In genomic region chr3:45538641-45538986, GRCh38 we compare ENCODE assay signal across 2 cellular contexts.
TF ChIP-seq lines count a peak whose summit lies in the region.

No MANE protein-coding gene starts in this region.

TF ChIP-seq in liver, 16 proteins besides CTCF, POLR2A, EP300 and RAD21 (continued from another document):
- TF ChIP-seq, protein P1, sequence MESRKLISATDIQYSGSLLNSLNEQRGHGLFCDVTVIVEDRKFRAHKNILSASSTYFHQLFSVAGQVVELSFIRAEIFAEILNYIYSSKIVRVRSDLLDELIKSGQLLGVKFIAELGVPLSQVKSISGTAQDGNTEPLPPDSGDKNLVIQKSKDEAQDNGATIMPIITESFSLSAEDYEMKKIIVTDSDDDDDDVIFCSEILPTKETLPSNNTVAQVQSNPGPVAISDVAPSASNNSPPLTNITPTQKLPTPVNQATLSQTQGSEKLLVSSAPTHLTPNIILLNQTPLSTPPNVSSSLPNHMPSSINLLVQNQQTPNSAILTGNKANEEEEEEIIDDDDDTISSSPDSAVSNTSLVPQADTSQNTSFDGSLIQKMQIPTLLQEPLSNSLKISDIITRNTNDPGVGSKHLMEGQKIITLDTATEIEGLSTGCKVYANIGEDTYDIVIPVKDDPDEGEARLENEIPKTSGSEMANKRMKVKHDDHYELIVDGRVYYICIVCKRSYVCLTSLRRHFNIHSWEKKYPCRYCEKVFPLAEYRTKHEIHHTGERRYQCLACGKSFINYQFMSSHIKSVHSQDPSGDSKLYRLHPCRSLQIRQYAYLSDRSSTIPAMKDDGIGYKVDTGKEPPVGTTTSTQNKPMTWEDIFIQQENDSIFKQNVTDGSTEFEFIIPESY (IDR thresholded peaks at IDR 0.05), result no peak
- TF ChIP-seq MAX (IDR thresholded peaks at IDR 0.05) (no peak), SP1 (IDR thresholded peaks at IDR 0.05) (peak; percentile 1), HNF4G (IDR thresholded peaks at IDR 0.05) (no peak), FOXA2 (IDR thresholded peaks at IDR 0.05) (peak; percentile 3), TAF1 (conservative IDR thresholded peaks at IDR 0.05) (no peak), HNF4A (conservative IDR thresholded peaks at IDR 0.05) (peak in 1 of 2 donors; percentile 52), YY1 (IDR thresholded peaks at IDR 0.05) (no peak), GABPA (IDR thresholded peaks at IDR 0.05 in 1 of 2, conservative IDR thresholded peaks at IDR 0.05 in 1 of 2) (no peak), FOXA1 (IDR thresholded peaks at IDR 0.05) (no peak)
- TF ChIP-seq, protein P2, sequence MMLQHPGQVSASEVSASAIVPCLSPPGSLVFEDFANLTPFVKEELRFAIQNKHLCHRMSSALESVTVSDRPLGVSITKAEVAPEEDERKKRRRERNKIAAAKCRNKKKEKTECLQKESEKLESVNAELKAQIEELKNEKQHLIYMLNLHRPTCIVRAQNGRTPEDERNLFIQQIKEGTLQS (IDR thresholded peaks at IDR 0.05), result no peak
- TF ChIP-seq, protein P3, sequence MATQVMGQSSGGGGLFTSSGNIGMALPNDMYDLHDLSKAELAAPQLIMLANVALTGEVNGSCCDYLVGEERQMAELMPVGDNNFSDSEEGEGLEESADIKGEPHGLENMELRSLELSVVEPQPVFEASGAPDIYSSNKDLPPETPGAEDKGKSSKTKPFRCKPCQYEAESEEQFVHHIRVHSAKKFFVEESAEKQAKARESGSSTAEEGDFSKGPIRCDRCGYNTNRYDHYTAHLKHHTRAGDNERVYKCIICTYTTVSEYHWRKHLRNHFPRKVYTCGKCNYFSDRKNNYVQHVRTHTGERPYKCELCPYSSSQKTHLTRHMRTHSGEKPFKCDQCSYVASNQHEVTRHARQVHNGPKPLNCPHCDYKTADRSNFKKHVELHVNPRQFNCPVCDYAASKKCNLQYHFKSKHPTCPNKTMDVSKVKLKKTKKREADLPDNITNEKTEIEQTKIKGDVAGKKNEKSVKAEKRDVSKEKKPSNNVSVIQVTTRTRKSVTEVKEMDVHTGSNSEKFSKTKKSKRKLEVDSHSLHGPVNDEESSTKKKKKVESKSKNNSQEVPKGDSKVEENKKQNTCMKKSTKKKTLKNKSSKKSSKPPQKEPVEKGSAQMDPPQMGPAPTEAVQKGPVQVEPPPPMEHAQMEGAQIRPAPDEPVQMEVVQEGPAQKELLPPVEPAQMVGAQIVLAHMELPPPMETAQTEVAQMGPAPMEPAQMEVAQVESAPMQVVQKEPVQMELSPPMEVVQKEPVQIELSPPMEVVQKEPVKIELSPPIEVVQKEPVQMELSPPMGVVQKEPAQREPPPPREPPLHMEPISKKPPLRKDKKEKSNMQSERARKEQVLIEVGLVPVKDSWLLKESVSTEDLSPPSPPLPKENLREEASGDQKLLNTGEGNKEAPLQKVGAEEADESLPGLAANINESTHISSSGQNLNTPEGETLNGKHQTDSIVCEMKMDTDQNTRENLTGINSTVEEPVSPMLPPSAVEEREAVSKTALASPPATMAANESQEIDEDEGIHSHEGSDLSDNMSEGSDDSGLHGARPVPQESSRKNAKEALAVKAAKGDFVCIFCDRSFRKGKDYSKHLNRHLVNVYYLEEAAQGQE (IDR thresholded peaks at IDR 0.05), result no peak

TF ChIP-seq in HepG2, 621 proteins besides CTCF, POLR2A, EP300 and RAD21 (continued from another document):
- TF ChIP-seq, protein P4, sequence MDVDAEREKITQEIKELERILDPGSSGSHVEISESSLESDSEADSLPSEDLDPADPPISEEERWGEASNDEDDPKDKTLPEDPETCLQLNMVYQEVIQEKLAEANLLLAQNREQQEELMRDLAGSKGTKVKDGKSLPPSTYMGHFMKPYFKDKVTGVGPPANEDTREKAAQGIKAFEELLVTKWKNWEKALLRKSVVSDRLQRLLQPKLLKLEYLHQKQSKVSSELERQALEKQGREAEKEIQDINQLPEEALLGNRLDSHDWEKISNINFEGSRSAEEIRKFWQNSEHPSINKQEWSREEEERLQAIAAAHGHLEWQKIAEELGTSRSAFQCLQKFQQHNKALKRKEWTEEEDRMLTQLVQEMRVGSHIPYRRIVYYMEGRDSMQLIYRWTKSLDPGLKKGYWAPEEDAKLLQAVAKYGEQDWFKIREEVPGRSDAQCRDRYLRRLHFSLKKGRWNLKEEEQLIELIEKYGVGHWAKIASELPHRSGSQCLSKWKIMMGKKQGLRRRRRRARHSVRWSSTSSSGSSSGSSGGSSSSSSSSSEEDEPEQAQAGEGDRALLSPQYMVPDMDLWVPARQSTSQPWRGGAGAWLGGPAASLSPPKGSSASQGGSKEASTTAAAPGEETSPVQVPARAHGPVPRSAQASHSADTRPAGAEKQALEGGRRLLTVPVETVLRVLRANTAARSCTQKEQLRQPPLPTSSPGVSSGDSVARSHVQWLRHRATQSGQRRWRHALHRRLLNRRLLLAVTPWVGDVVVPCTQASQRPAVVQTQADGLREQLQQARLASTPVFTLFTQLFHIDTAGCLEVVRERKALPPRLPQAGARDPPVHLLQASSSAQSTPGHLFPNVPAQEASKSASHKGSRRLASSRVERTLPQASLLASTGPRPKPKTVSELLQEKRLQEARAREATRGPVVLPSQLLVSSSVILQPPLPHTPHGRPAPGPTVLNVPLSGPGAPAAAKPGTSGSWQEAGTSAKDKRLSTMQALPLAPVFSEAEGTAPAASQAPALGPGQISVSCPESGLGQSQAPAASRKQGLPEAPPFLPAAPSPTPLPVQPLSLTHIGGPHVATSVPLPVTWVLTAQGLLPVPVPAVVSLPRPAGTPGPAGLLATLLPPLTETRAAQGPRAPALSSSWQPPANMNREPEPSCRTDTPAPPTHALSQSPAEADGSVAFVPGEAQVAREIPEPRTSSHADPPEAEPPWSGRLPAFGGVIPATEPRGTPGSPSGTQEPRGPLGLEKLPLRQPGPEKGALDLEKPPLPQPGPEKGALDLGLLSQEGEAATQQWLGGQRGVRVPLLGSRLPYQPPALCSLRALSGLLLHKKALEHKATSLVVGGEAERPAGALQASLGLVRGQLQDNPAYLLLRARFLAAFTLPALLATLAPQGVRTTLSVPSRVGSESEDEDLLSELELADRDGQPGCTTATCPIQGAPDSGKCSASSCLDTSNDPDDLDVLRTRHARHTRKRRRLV (CRISPR knock-in tag; IDR thresholded peaks at IDR 0.05), result no peak
- TF ChIP-seq MTF2 (CRISPR knock-in tag; IDR thresholded peaks at IDR 0.05; ENCODE audit: borderline replicate concordance) (no peak), MTA1 (CRISPR knock-in tag; IDR thresholded peaks at IDR 0.05; ENCODE audit: borderline replicate concordance) (no peak), ERF (CRISPR knock-in tag; IDR thresholded peaks at IDR 0.05) (no peak), ZMAT3 (CRISPR knock-in tag; conservative IDR thresholded peaks at IDR 0.05) (no peak), ZNF691 (CRISPR knock-in tag; IDR thresholded peaks at IDR 0.05; ENCODE audit: borderline replicate concordance, low read depth) (no peak), ZNF619 (CRISPR knock-in tag; IDR thresholded peaks at IDR 0.05) (no peak), RCOR2 (CRISPR knock-in tag; IDR thresholded peaks at IDR 0.05) (no peak), CENPT (CRISPR knock-in tag; IDR thresholded peaks at IDR 0.05; ENCODE audit: low read depth) (no peak), NAIF1 (CRISPR knock-in tag; IDR thresholded peaks at IDR 0.05; ENCODE audit: borderline replicate concordance) (no peak), RXRB (CRISPR knock-in tag; IDR thresholded peaks at IDR 0.05; ENCODE audit: borderline replicate concordance) (no peak), ZBTB25 (CRISPR knock-in tag; IDR thresholded peaks at IDR 0.05) (no peak), NPAS2 (CRISPR knock-in tag; IDR thresholded peaks at IDR 0.05; ENCODE audit: borderline replicate concordance) (no peak), ZNF577 (CRISPR knock-in tag; IDR thresholded peaks at IDR 0.05; ENCODE audit: borderline replicate concordance, low read depth) (no peak), ZNF543 (CRISPR knock-in tag; IDR thresholded peaks at IDR 0.05) (no peak)
- TF ChIP-seq, protein P5, sequence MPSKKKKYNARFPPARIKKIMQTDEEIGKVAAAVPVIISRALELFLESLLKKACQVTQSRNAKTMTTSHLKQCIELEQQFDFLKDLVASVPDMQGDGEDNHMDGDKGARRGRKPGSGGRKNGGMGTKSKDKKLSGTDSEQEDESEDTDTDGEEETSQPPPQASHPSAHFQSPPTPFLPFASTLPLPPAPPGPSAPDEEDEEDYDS (CRISPR knock-in tag; IDR thresholded peaks at IDR 0.05), result no peak
- TF ChIP-seq, protein P6, sequence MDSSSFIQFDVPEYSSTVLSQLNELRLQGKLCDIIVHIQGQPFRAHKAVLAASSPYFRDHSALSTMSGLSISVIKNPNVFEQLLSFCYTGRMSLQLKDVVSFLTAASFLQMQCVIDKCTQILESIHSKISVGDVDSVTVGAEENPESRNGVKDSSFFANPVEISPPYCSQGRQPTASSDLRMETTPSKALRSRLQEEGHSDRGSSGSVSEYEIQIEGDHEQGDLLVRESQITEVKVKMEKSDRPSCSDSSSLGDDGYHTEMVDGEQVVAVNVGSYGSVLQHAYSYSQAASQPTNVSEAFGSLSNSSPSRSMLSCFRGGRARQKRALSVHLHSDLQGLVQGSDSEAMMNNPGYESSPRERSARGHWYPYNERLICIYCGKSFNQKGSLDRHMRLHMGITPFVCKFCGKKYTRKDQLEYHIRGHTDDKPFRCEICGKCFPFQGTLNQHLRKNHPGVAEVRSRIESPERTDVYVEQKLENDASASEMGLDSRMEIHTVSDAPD (CRISPR knock-in tag; IDR thresholded peaks at IDR 0.05), result no peak
